In the genomic region with DNA sequence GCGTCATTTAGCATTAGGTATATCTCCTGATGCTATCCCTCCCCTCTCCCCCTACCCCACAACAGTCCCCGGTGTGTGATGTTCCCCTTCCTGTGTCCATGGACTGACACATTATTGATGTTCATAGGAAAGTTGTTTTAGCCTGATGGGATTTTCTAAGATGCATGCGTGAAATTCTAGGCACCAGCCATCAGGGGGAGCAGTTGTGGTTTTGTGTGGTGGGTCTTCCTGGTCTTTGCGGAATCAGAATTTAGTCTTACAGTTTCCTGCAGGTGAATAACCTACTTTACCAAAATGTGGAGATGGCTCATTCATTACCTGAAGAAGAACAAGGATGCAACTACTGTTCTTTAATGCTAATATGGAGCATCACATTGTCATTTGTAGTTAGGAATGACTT, we compare ENCODE assay signal across 10 cellular contexts.
DNase-seq lines count a peak whose midpoint lies in the region; ATAC-seq, FAIRE-seq and TF ChIP-seq lines count a peak whose summit lies in the region.
"Had no signal": no experiment of that assay in that cellular context is flagged by ENCODE, and none has a peak within 500 bp of the region (broad histone marks: within the 10 kb centered on the region; RNA-seq: fewer than 3 reads in every experiment).

No MANE protein-coding gene starts in this region.

- H3K36me3 Mint-ChIP-seq in CD8-positive, alpha-beta memory T cell: no peaks in the 10 kb centered on the region

- H3K4me3 ChIP-seq in CD8-positive, alpha-beta memory T cell (ENCODE audit: low read length): no peak overlapping the region
- H3K4me3 ChIP-seq in brain microvascular endothelial cell (ENCODE audit: low read depth, low read length): no peak overlapping the region
- H3K4me3 ChIP-seq: skin epidermis had no signal

- POLR2A ChIA-PET in CD8-positive, alpha-beta memory T cell (lab: Charles Lee): no interaction called here

- in situ Hi-C loops in brain microvascular endothelial cell (cut with HindIII; ENCODE audit: low pct_ligation_motif_present, low sequenced_read_pairs): no loop called here

- no peak for TF ChIP-seq POLR2A in GM12891 (IDR thresholded peaks at IDR 0.05; ENCODE audit: low read depth, low read length)

- CTCF ChIA-PET in CD8-positive, alpha-beta memory T cell (lab: Charles Lee): interaction anchor here (1.0 kb wide), 1 partner anchor 631 kb away, joined by 4 read pairs; no protein-coding TSS in a partner anchor

- H3K27ac Mint-ChIP-seq in CD8-positive, alpha-beta memory T cell: no peak overlapping the region

- peak; percentile 88 for TF ChIP-seq CTCF in brain microvascular endothelial cell (IDR thresholded peaks at IDR 0.05; ENCODE audit: low read depth, low read length, missing control alignments)

- ATAC-seq in HG02938 (IDR thresholded peaks at IDR 0.05; ENCODE audit: unreplicated experiment) (no peak), GM21526 (IDR thresholded peaks at IDR 0.05; ENCODE audit: low FRiP score, unreplicated experiment) (no peak)
- no peak for ATAC-seq in activated CD4-positive, CD25-positive, alpha-beta regulatory T cell treated with anti-CD3 and anti-CD28 coated beads, Interleukin-2, amount 50 U/mL, for 24 hours

- H3K9me3 Mint-ChIP-seq in CD8-positive, alpha-beta memory T cell: no peaks in the 10 kb centered on the region

- no peaks in the 10 kb centered on the region for H3K4me1 ChIP-seq in CD8-positive, alpha-beta memory T cell (ENCODE audit: insufficient read depth, low read length)

- peak; percentile 43 for FAIRE-seq in GM12891 (lab: Jason Lieb, UNC)
- FAIRE-seq: TTC549 had no signal

- peaks cover 6 to 8% of the 10 kb centered on the region in 2 donors for H3K27me3 Mint-ChIP-seq in CD8-positive, alpha-beta memory T cell

- no peak overlapping the region for H3K27ac ChIP-seq in CD8-positive, alpha-beta memory T cell (ENCODE audit: low read depth, low read length)
- H3K27ac ChIP-seq in brain microvascular endothelial cell: peak overlapping the region; percentile 59
- H3K27ac ChIP-seq: skin epidermis had no signal

- DNase-seq in CD8-positive, alpha-beta memory T cell: peak in 3 of 5 donors; percentile 4 to 20 (median 17)
- DNase-seq in GM12891 (ENCODE audit: insufficient read length, low spot score) (peak; percentile 32), NOMO-1 treated with DMSO at 0.1 percent for 48 hours (lab: John Stamatoyannopoulos, UW; ENCODE audit: unreplicated experiment) (peak; percentile 60), brain microvascular endothelial cell (no peak), lung microvascular endothelial cell (ENCODE audit: low read depth in 2 of 2) (peak; percentile 80 to 84)

- no peaks in the 10 kb centered on the region for H3K36me3 ChIP-seq in CD8-positive, alpha-beta memory T cell (ENCODE audit: insufficient read depth, low read length)
- no peaks in the 10 kb centered on the region for H3K36me3 ChIP-seq in brain microvascular endothelial cell (replicated peaks)

- no peak overlapping the region for H3K4me3 Mint-ChIP-seq in CD8-positive, alpha-beta memory T cell

- no peaks in the 10 kb centered on the region for H3K9me3 ChIP-seq in CD8-positive, alpha-beta memory T cell (ENCODE audit: low read length)

- no peaks in the 10 kb centered on the region for H3K4me1 Mint-ChIP-seq in CD8-positive, alpha-beta memory T cell

- no peaks in the 10 kb centered on the region for H3K27me3 ChIP-seq in CD8-positive, alpha-beta memory T cell (ENCODE audit: insufficient read depth, low read length, poor library complexity, severe bottlenecking)
- no peaks in the 10 kb centered on the region for H3K27me3 ChIP-seq in brain microvascular endothelial cell (replicated peaks)

TF ChIP-seq in GM12891, 5 proteins besides CTCF, POLR2A, EP300 and RAD21:
- TF ChIP-seq SPI1 (IDR thresholded peaks at IDR 0.05; ENCODE audit: low read depth, low read length): no peak
- TF ChIP-seq TAF1 (IDR thresholded peaks at IDR 0.05; ENCODE audit: low read depth, low read length): no peak
- TF ChIP-seq PAX5 (IDR thresholded peaks at IDR 0.05; ENCODE audit: insufficient read depth, low read length, severe bottlenecking): no peak
